28 cellular contexts compared by ENCODE assay signal in the genomic region with DNA sequence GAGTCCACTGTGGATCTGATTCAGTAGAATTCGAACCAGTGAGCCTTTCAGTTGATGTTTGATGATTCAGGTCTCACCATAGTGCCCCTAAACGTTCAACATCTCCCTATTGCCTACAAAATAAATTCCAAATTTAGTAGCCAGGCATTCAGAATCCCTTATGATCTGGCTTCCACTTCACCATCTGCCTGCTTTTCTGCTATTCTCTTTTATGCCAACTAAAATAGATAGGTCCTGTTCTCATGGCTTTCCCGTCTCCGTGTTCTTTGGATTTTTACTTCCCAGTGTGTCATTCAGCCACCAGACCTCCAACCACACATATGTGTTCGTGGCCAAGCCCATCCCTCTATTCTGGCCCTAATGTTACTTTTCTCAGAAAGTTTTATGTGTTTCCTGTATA.
"Had no signal": no experiment of that assay in that cellular context is flagged by ENCODE, and none has a peak within 500 bp of the region (broad histone marks: within the 10 kb centered on the region; RNA-seq: fewer than 3 reads in every experiment).

No MANE protein-coding gene starts in this region.

- H3K4me1 ChIP-seq: parathyroid adenoma, psoas muscle, right lobe of liver, sigmoid colon, stomach, thyroid gland, tibial nerve, upper lobe of left lung, vagina had no signal

- H3K4me3 ChIP-seq: ovary, psoas muscle, right lobe of liver, sigmoid colon, stomach, thoracic aorta, thyroid gland, tibial nerve, upper lobe of left lung, vagina had no signal

- H3K4me1 Mint-ChIP-seq: nephron progenitor cell; neural crest cell; stimulated activated effector memory CD8-positive, alpha-beta T cell treated with anti-CD3 and anti-CD28 coated beads, Interleukin-12 subunit alpha, Interleukin-12 subunit beta, amount 100 ng/mL, for 72 hours; stimulated activated naive B cell treated with anti-CD40 and anti-IgM and Interleukin-4, amounts not matched to agents 10 μg/mL and 1 μg/mL and 100 μg/mL, for 72 hours had no signal

- H3K36me3 ChIP-seq: ovary, right lobe of liver, sigmoid colon, stomach, thoracic aorta, thyroid gland, upper lobe of left lung, vagina had no signal

- H2AFZ ChIP-seq: parathyroid adenoma had no signal

- DNase-seq: nephron progenitor cell; occipital lobe; ovary; posterior cingulate gyrus; psoas muscle; right cardiac atrium; right lobe of liver; sigmoid colon; small intestine; stimulated activated CD4-positive, alpha-beta T cell treated with anti-CD3 and anti-CD28 coated beads, Interleukin-15, amount 100 ng/mL, for 24 hours; stimulated activated CD4-positive, alpha-beta T cell treated with anti-CD3 and anti-CD28 coated beads, Interleukin-2, amount 100 ng/mL, for 24 hours; stimulated activated CD4-positive, alpha-beta T cell treated with anti-CD3 and anti-CD28 coated beads, Interleukin-2, amount 100 ng/mL, for 48 hours; stimulated activated CD4-positive, alpha-beta T cell treated with anti-CD3 and anti-CD28 coated beads, Interleukin-4, amount 100 ng/mL, for 24 hours; stimulated activated naive B cell treated with anti-CD40 and anti-IgM and Interleukin-4, amounts not matched to agents 10 μg/mL and 1 μg/mL and 100 μg/mL, for 72 hours; stimulated activated naive CD4-positive, alpha-beta T cell treated with Interleukin-2 at 50 U/mL for 16 hours; stomach; thyroid gland; trophoblast cell; upper lobe of left lung had no signal

- H3K9me3 ChIP-seq: ovary, psoas muscle, right lobe of liver, sigmoid colon, stomach, thoracic aorta, thyroid gland, tibial nerve, upper lobe of left lung, vagina had no signal

- H3K27ac ChIP-seq: ovary, parathyroid adenoma, psoas muscle, right lobe of liver, sigmoid colon, stomach, thoracic aorta, thyroid gland, tibial nerve, upper lobe of left lung, vagina had no signal

- H3K9me3 Mint-ChIP-seq: nephron progenitor cell; neural crest cell; stimulated activated naive B cell treated with anti-CD40 and anti-IgM and Interleukin-4, amounts not matched to agents 10 μg/mL and 1 μg/mL and 100 μg/mL, for 72 hours; stimulated activated naive CD8-positive, alpha-beta T cell treated with anti-CD3 and anti-CD28 coated beads, Interleukin-15, Interleukin-2, amounts not matched to agents 100 ng/mL and 50 ng/mL, for 24 hours had no signal

- H3K27me3 ChIP-seq: ovary, right lobe of liver, sigmoid colon, stomach, thyroid gland, tibial nerve, upper lobe of left lung, vagina had no signal

- H3K79me2 ChIP-seq: parathyroid adenoma had no signal

- H3K27ac Mint-ChIP-seq: natural killer cell treated with Interleukin-12 subunit alpha and Interleukin-12 subunit beta and Interleukin-15 and Interleukin-18, amount 100 ng/mL, for 72 hours; nephron progenitor cell; progenitor cell of endocrine pancreas; stimulated activated effector memory CD8-positive, alpha-beta T cell treated with anti-CD3 and anti-CD28 coated beads, Interleukin-12 subunit alpha, Interleukin-12 subunit beta, amount 100 ng/mL, for 72 hours; stimulated activated naive B cell treated with anti-CD40 and anti-IgM and Interleukin-4, amounts not matched to agents 10 μg/mL and 1 μg/mL and 100 μg/mL, for 72 hours; stimulated activated naive CD8-positive, alpha-beta T cell treated with anti-CD3 and anti-CD28 coated beads, Interleukin-15, Interleukin-2, amounts not matched to agents 100 ng/mL and 50 ng/mL, for 24 hours had no signal

- H3K36me3 Mint-ChIP-seq: natural killer cell treated with Interleukin-12 subunit alpha and Interleukin-12 subunit beta and Interleukin-15 and Interleukin-18, amount 100 ng/mL, for 72 hours; stimulated activated effector memory CD8-positive, alpha-beta T cell treated with anti-CD3 and anti-CD28 coated beads, Interleukin-12 subunit alpha, Interleukin-12 subunit beta, amount 100 ng/mL, for 72 hours; stimulated activated naive B cell treated with anti-CD40 and anti-IgM and Interleukin-4, amounts not matched to agents 10 μg/mL and 1 μg/mL and 100 μg/mL, for 72 hours had no signal

- H3K4me3 Mint-ChIP-seq: natural killer cell treated with Interleukin-12 subunit alpha and Interleukin-12 subunit beta and Interleukin-15 and Interleukin-18, amount 100 ng/mL, for 72 hours; nephron progenitor cell; neural crest cell; stimulated activated effector memory CD8-positive, alpha-beta T cell treated with anti-CD3 and anti-CD28 coated beads, Interleukin-12 subunit alpha, Interleukin-12 subunit beta, amount 100 ng/mL, for 72 hours; stimulated activated naive B cell treated with anti-CD40 and anti-IgM and Interleukin-4, amounts not matched to agents 10 μg/mL and 1 μg/mL and 100 μg/mL, for 72 hours; stimulated activated naive CD8-positive, alpha-beta T cell treated with anti-CD3 and anti-CD28 coated beads, Interleukin-15, Interleukin-2, amounts not matched to agents 100 ng/mL and 50 ng/mL, for 24 hours had no signal

- H3K9ac ChIP-seq: parathyroid adenoma had no signal

- H3K27me3 Mint-ChIP-seq: natural killer cell treated with Interleukin-12 subunit alpha and Interleukin-12 subunit beta and Interleukin-15 and Interleukin-18, amount 100 ng/mL, for 72 hours; progenitor cell of endocrine pancreas; stimulated activated naive B cell treated with anti-CD40 and anti-IgM and Interleukin-4, amounts not matched to agents 10 μg/mL and 1 μg/mL and 100 μg/mL, for 72 hours had no signal
